14 cellular contexts compared by ENCODE assay signal in genomic region chr5:175202461-175203065, GRCh38.
DNase-seq lines count a peak whose midpoint lies in the region; ATAC-seq, FAIRE-seq and TF ChIP-seq lines count a peak whose summit lies in the region.
"Had no signal": no experiment of that assay in that cellular context is flagged by ENCODE, and none has a peak within 500 bp of the region (broad histone marks: within the 10 kb centered on the region; RNA-seq: fewer than 3 reads in every experiment).

No MANE protein-coding gene starts in this region.

- H3K79me2 ChIP-seq in MM.1S (ENCODE audit: low read length) = no peaks in the 10 kb centered on the region

- H3K4me1 ChIP-seq in A673 (ENCODE audit: insufficient read depth, low read length, poor library complexity, severe bottlenecking) (no peaks in the 10 kb centered on the region), MM.1S (ENCODE audit: low read length) (no peaks in the 10 kb centered on the region), kidney (ENCODE audit: control insufficient read depth in 1 of 2, insufficient read depth in 1 of 2, low read depth in 1 of 2, low read length in 2 of 2) (no peaks in the 10 kb centered on the region)
- H3K4me1 ChIP-seq: tibial nerve had no signal

- H3K9ac ChIP-seq in MM.1S (ENCODE audit: low read length) (no peak overlapping the region), kidney (ENCODE audit: low read length in 2 of 2) (no peak overlapping the region)

- ATAC-seq in HG03108 (IDR thresholded peaks at IDR 0.05; ENCODE audit: unreplicated experiment) = no peak
- ATAC-seq: right cardiac atrium had no signal

- TF ChIP-seq CTCF in A673 (conservative IDR thresholded peaks at IDR 0.05; ENCODE audit: low read depth, low read length) = no peak
- no peak for TF ChIP-seq CTCF in MM.1S (IDR thresholded peaks at IDR 0.05; ENCODE audit: low read length)
- no peak for TF ChIP-seq CTCF in kidney (IDR thresholded peaks at IDR 0.05; ENCODE audit: borderline replicate concordance, extremely low read depth, insufficient read depth)

- POLR2A ChIA-PET in A673 (lab: Charles Lee; ENCODE audit: low non-redundant PET) = no interaction called here

- H3K9me3 ChIP-seq in A673 (ENCODE audit: low read depth, low read length, poor library complexity, severe bottlenecking) = no peaks in the 10 kb centered on the region
- H3K9me3 ChIP-seq in MM.1S (replicated peaks; ENCODE audit: insufficient read depth, low read length) = no peaks in the 10 kb centered on the region; the same call in 1 of the 2 replicates
- H3K9me3 ChIP-seq in kidney (ENCODE audit: control insufficient read depth in 1 of 2, low read length in 2 of 2) = no peaks in the 10 kb centered on the region

- FAIRE-seq in kidney (lab: Jason Lieb, UNC) = no peak
- FAIRE-seq: endometrium had no signal

- H3K9me2 ChIP-seq in MM.1S (replicated peaks; ENCODE audit: insufficient read depth, low read length) = no peaks in the 10 kb centered on the region; the same call in 1 of the 2 replicates

- DNase-seq in A673 (ENCODE audit: low spot score) (peak; percentile 48), H4 (ENCODE audit: low spot score) (peak; percentile 19), NCI-H524 treated with DMSO at 0.1 percent for 48 hours (lab: John Stamatoyannopoulos, UW) (peak; percentile 56), epithelial cell of prostate (ENCODE audit: low read depth, low spot score) (peak; percentile 27), Kasumi-1 (lab: John Stamatoyannopoulos, UW) (no peak), MM.1S (no peak), kidney (no peak)
- DNase-seq: activated T-cell treated with anti-CD3 and anti-CD28 coated beads, Interleukin-2, amount 50 U/mL, for 1 hour; brain microvascular endothelial cell; HCEC 1CT; right cardiac atrium had no signal

- intact Hi-C loops in A673 (cut with micrococcal nuclease; ENCODE audit: unreplicated experiment) (loop anchor here (5.0 kb wide), 1 partner anchor 240 kb away; the partner anchor contains the start of gene DRD1), kidney (cut with DNase I) (no loop called here)

- H3K4me3 ChIP-seq in A673 (ENCODE audit: low read depth, low read length, poor library complexity, severe bottlenecking) (no peak overlapping the region), MM.1S (ENCODE audit: low read length) (no peak overlapping the region), kidney (ENCODE audit: low read length in 2 of 2) (no peak overlapping the region)
- H3K4me3 ChIP-seq: tibial nerve had no signal

- H3K36me3 ChIP-seq in A673 (ENCODE audit: insufficient read depth, low read length, poor library complexity, severe bottlenecking) (no peaks in the 10 kb centered on the region), MM.1S (replicated peaks; ENCODE audit: insufficient read depth, low read length) (no peaks in the 10 kb centered on the region), kidney (ENCODE audit: control insufficient read depth in 1 of 2, insufficient read depth in 2 of 2, low read length in 2 of 2) (no peaks in the 10 kb centered on the region)
- H3K36me3 ChIP-seq: brain microvascular endothelial cell, tibial nerve had no signal

- H3K27ac ChIP-seq in A673 (ENCODE audit: low read depth, low read length, poor library complexity, severe bottlenecking) = no peak overlapping the region
- no peak overlapping the region for H3K27ac ChIP-seq in epithelial cell of prostate
- H3K27ac ChIP-seq in MM.1S (ENCODE audit: low read length) = no peak overlapping the region
- H3K27ac ChIP-seq in kidney (ENCODE audit: low read depth in 2 of 2, low read length in 2 of 2) = no peak overlapping the region
- H3K27ac ChIP-seq: brain microvascular endothelial cell, tibial nerve had no signal

- no peak overlapping the region for H3K4me2 ChIP-seq in MM.1S (ENCODE audit: low read depth, low read length)

- no peaks in the 10 kb centered on the region for H4K20me1 ChIP-seq in MM.1S (ENCODE audit: insufficient read depth, low read length)

- no peak overlapping the region for H2AFZ ChIP-seq in MM.1S (ENCODE audit: low read length)

- H3K27me3 ChIP-seq in A673 (replicated peaks; ENCODE audit: insufficient read depth, low read depth, low read length, poor library complexity) = peaks cover 23% of the 10 kb centered on the region
- no peaks in the 10 kb centered on the region for H3K27me3 ChIP-seq in MM.1S (replicated peaks; ENCODE audit: insufficient read depth, low read length)
- H3K27me3 ChIP-seq: brain microvascular endothelial cell, tibial nerve had no signal

- BruUV-seq in A673 (replicated peaks; lab: Mats Ljungman, UMichigan) = no TSS peak

- CTCF ChIA-PET in A673 (lab: Charles Lee) = no interaction called here

- H3F3A ChIP-seq in MM.1S (ENCODE audit: insufficient read depth, low read length) = no peaks in the 10 kb centered on the region

Comparison
In these comparisons a context has a peak if more than half of its experiments do, and no peak if none do; other contexts are left out.
1. DNase-seq: peak in A673 (single experiment), H4 (single experiment), NCI-H524 treated with DMSO at 0.1 percent for 48 hours (single experiment) and epithelial cell of prostate (single experiment); none in Kasumi-1 (0 of 2), MM.1S (single experiment) and kidney (single experiment).